9 cellular contexts compared by ENCODE assay signal in genomic region chr6:89353118-89353556, GRCh38. TPM values are rescaled to one million over a fixed set of nuclear protein-coding genes. Genes with fewer than 3 reads are reported as not detected.
DNase-seq lines count a peak whose midpoint lies in the region; TF ChIP-seq lines count a peak whose summit lies in the region.
"Had no signal": no experiment of that assay in that cellular context is flagged by ENCODE, and none has a peak within 500 bp of the region (broad histone marks: within the 10 kb centered on the region; RNA-seq: fewer than 3 reads in every experiment).

No MANE protein-coding gene starts in this region.

- WGBS in prostate gland: 46% methylated on average over 27 of the region's 27 CpGs

- H3K9me3 ChIP-seq in prostate gland: no peaks in the 10 kb centered on the region

- peak overlapping the region; percentile 88 for H3K27ac Mint-ChIP-seq in T-helper 2 cell treated with Interferon-gamma antibody and Interleukin-4, amounts not matched to agents 5 μg/mL and 100 μg/mL, for 36 hours

- H3K4me1 ChIP-seq in prostate gland (replicated peaks): no peaks in the 10 kb centered on the region

- no peaks in the 10 kb centered on the region for H3K27me3 Mint-ChIP-seq in T-helper 2 cell treated with Interferon-gamma antibody and Interleukin-4, amounts not matched to agents 5 μg/mL and 100 μg/mL, for 36 hours (ENCODE audit: low read depth)

- intact Hi-C loops in prostate gland (cut with DNase I): loop anchor here (2.0 to 5.0 kb wide), 3 partner anchors 206 to 366 kb away; partner anchors contain the start of genes PM20D2 and PNRC1

- no peak for DNase-seq in T-helper 2 cell treated with Interferon-gamma antibody and Interleukin-4, amounts not matched to agents 5 μg/mL and 100 μg/mL, for 36 hours (ENCODE audit: low spot score)
- DNase-seq in foreskin fibroblast: no peak
- DNase-seq in prostate gland (ENCODE audit: low spot score): no peak
- no peak for DNase-seq in middle frontal gyrus (ENCODE audit: extremely low spot score, low spot score)
- DNase-seq in activated CD8-positive, alpha-beta memory T cell treated with anti-CD3 and anti-CD28 coated beads, Interleukin-2, amount 50 U/mL, for 4 hours: no peak
- no peak for DNase-seq in NAMALWA (ENCODE audit: low spot score)
- DNase-seq in KBM-7: no peak

- peak overlapping the region; percentile 85 for H3K4me3 Mint-ChIP-seq in T-helper 2 cell treated with Interferon-gamma antibody and Interleukin-4, amounts not matched to agents 5 μg/mL and 100 μg/mL, for 36 hours

- in situ Hi-C loops in KBM-7 (cut with MboI; ENCODE audit: low pct_unique_long_range_greater_than_20kb, low sequenced_read_pairs): no loop called here

- no peaks in the 10 kb centered on the region for H3K36me3 ChIP-seq in prostate gland

- no peak for TF ChIP-seq CTCF in foreskin fibroblast (IDR thresholded peaks at IDR 0.05; ENCODE audit: low read depth, low read length)
- no peak for TF ChIP-seq CTCF in prostate gland (IDR thresholded peaks at IDR 0.05)

- H3K9me3 Mint-ChIP-seq in T-helper 2 cell treated with Interferon-gamma antibody and Interleukin-4, amounts not matched to agents 5 μg/mL and 100 μg/mL, for 36 hours: no peaks in the 10 kb centered on the region

- no peaks in the 10 kb centered on the region for H3K27me3 ChIP-seq in prostate gland (replicated peaks; ENCODE audit: insufficient read depth)

- peaks cover 9% of the 10 kb centered on the region for H3K36me3 Mint-ChIP-seq in T-helper 2 cell treated with Interferon-gamma antibody and Interleukin-4, amounts not matched to agents 5 μg/mL and 100 μg/mL, for 36 hours (ENCODE audit: low read depth)

- TF ChIP-seq POLR2A in prostate gland (IDR thresholded peaks at IDR 0.05): no peak

- H3K4me1 Mint-ChIP-seq in T-helper 2 cell treated with Interferon-gamma antibody and Interleukin-4, amounts not matched to agents 5 μg/mL and 100 μg/mL, for 36 hours (ENCODE audit: low read depth): peaks cover 62% of the 10 kb centered on the region

- H3K4me3 ChIP-seq in GM08714 (ENCODE audit: low read length): peak overlapping the region; percentile 98
- H3K4me3 ChIP-seq in foreskin fibroblast (ENCODE audit: low read depth in 1 of 2, low read length in 2 of 2): peak overlapping the region; percentile 79 to 95
- H3K4me3 ChIP-seq in prostate gland: peak overlapping the region; percentile 84 to 91

- peak overlapping the region; percentile 96 to 98 for H3K27ac ChIP-seq in prostate gland

RNA-seq across cellular contexts. Expression of gene UBE2J1, which starts 0.6 kb away (rescaled TPM):
- 10 to 100 TPM; 31.7 to 98.4 TPM for total RNA-seq in prostate gland

RNA-seq across cellular contexts. Expression of gene GABRR2, which starts 38.0 kb away (rescaled TPM):
- under 1 TPM; 0.14 to 0.40 TPM for total RNA-seq in prostate gland
- total RNA-seq: HT1080 had no signal

RNA-seq across cellular contexts. Expression of gene RRAGD, which starts 58.9 kb away (rescaled TPM):
- total RNA-seq in prostate gland: 10 to 100 TPM; 19.4 to 22.7 TPM
